ENCODE assay signal across 19 cellular contexts in genomic region chr20:37943501-37944455, GRCh38. TPM values are rescaled to one million over a fixed set of nuclear protein-coding genes. Genes with fewer than 3 reads are reported as not detected.
A peak's percentile ranks its signal among the peaks of the same experiment; 100 is the strongest.
DNase-seq lines count a peak whose midpoint lies in the region; ATAC-seq and TF ChIP-seq lines count a peak whose summit lies in the region.
"Had no signal": no experiment of that assay in that cellular context is flagged by ENCODE, and none has a peak within 500 bp of the region (broad histone marks: within the 10 kb centered on the region; RNA-seq: fewer than 3 reads in every experiment).

No MANE protein-coding gene starts in this region.

- H3K4me1 ChIP-seq in A673 (ENCODE audit: insufficient read depth, low read length, poor library complexity, severe bottlenecking), result no peaks in the 10 kb centered on the region
- no peaks in the 10 kb centered on the region for H3K4me1 ChIP-seq in DND-41 (ENCODE audit: insufficient read depth, low read length)
- H3K4me1 ChIP-seq in uterus, result no peaks in the 10 kb centered on the region
- H3K4me1 ChIP-seq in gastrocnemius medialis, result no peaks in the 10 kb centered on the region
- H3K4me1 ChIP-seq: left lung had no signal

- no peak for DNase-seq in A673 (ENCODE audit: low spot score)
- DNase-seq in DND-41, result no peak
- DNase-seq in activated CD8-positive, alpha-beta memory T cell treated with anti-CD3 and anti-CD28 coated beads, Interleukin-2, amount 10 ng/mL, durations not matched to agents 7 days and 5 days, result peak; percentile 21
- DNase-seq in nephron progenitor cell, result no peak
- DNase-seq in UCSD-AML1 (lab: John Stamatoyannopoulos, UW; ENCODE audit: unreplicated experiment), result no peak
- DNase-seq in uterus, result no peak
- no peak for DNase-seq in gastrocnemius medialis
- DNase-seq: activated CD8-positive, alpha-beta T cell treated with anti-CD3 and anti-CD28 coated beads for 36 hours; amniotic stem cell; cerebellar nuclear complex; DMS 273 treated with DMSO at 0.1 percent for 48 hours; GF-D8; GM23248; KG1; left lung; NCI-H69; stimulated activated CD4-positive, alpha-beta T cell treated with anti-CD3 and anti-CD28 coated beads, Interleukin-2, amount 100 ng/mL, for 48 hours had no signal

- in situ Hi-C loops in gastrocnemius medialis (cut with MboI; ENCODE audit: low sequenced_read_pairs in 4 of 4), result no loop called here

- ATAC-seq in DND-41 (ENCODE audit: insufficient read depth, low read depth) (no peak), HG02970 (IDR thresholded peaks at IDR 0.05; ENCODE audit: low FRiP score, unreplicated experiment) (no peak), gastrocnemius medialis (no peak)
- ATAC-seq in activated CD8-positive, alpha-beta memory T cell treated with anti-CD3 and anti-CD28 coated beads, Interleukin-2, amount 10 ng/mL, durations not matched to agents 7 days and 5 days, result no peak
- ATAC-seq: activated CD8-positive, alpha-beta T cell treated with anti-CD3 and anti-CD28 coated beads for 36 hours had no signal

- no peak overlapping the region for H3K4me3 Mint-ChIP-seq in activated CD8-positive, alpha-beta memory T cell treated with anti-CD3 and anti-CD28 coated beads, Interleukin-2, amount 10 ng/mL, durations not matched to agents 7 days and 5 days
- H3K4me3 Mint-ChIP-seq in nephron progenitor cell, result no peak overlapping the region
- H3K4me3 Mint-ChIP-seq: activated CD8-positive, alpha-beta T cell treated with anti-CD3 and anti-CD28 coated beads for 36 hours had no signal

- no peaks in the 10 kb centered on the region for H3K27me3 ChIP-seq in A673 (replicated peaks; ENCODE audit: insufficient read depth, low read depth, low read length, poor library complexity)
- H3K27me3 ChIP-seq in DND-41 (ENCODE audit: insufficient read depth, low read length, poor library complexity), result no peaks in the 10 kb centered on the region
- no peaks in the 10 kb centered on the region for H3K27me3 ChIP-seq in uterus
- peaks cover 0 to 3% (median 0%) of the 10 kb centered on the region in 3 donors for H3K27me3 ChIP-seq in gastrocnemius medialis

- H3K79me2 ChIP-seq in DND-41 (ENCODE audit: insufficient read depth, low read length), result no peaks in the 10 kb centered on the region

- 0 out of 2 replicates have a peak, but pooled peaks have one; percentile 9 for TF ChIP-seq CTCF in A673 (conservative IDR thresholded peaks at IDR 0.05; ENCODE audit: low read depth, low read length)
- peak; percentile 5 for TF ChIP-seq CTCF in DND-41 (IDR thresholded peaks at IDR 0.05; ENCODE audit: borderline replicate concordance, extremely low read depth, low read length, poor library complexity, severe bottlenecking)
- TF ChIP-seq CTCF in nephron progenitor cell (IDR thresholded peaks at IDR 0.05), result peak; percentile 19
- TF ChIP-seq CTCF in uterus (IDR thresholded peaks at IDR 0.05), result no peak
- no peak for TF ChIP-seq CTCF in gastrocnemius medialis (IDR thresholded peaks at IDR 0.05 in 4 of 5, conservative IDR thresholded peaks at IDR 0.05 in 1 of 5)

- no peak overlapping the region for H2AFZ ChIP-seq in DND-41 (ENCODE audit: low read depth, low read length)
- H2AFZ ChIP-seq: GM23248 had no signal

- TF ChIP-seq POLR2A in uterus (IDR thresholded peaks at IDR 0.05), result no peak
- TF ChIP-seq POLR2A in gastrocnemius medialis (IDR thresholded peaks at IDR 0.05), result no peak

- no peaks in the 10 kb centered on the region for H3K9me3 ChIP-seq in A673 (ENCODE audit: low read depth, low read length, poor library complexity, severe bottlenecking)
- no peaks in the 10 kb centered on the region for H3K9me3 ChIP-seq in DND-41 (ENCODE audit: insufficient read depth, low read length, severe bottlenecking)
- H3K9me3 ChIP-seq in uterus, result no peaks in the 10 kb centered on the region
- no peaks in the 10 kb centered on the region for H3K9me3 ChIP-seq in gastrocnemius medialis

- H3K36me3 ChIP-seq in A673 (ENCODE audit: insufficient read depth, low read length, poor library complexity, severe bottlenecking), result no peaks in the 10 kb centered on the region
- no peaks in the 10 kb centered on the region for H3K36me3 ChIP-seq in DND-41 (ENCODE audit: insufficient read depth, low read length)
- H3K36me3 ChIP-seq in uterus, result no peaks in the 10 kb centered on the region
- no peaks in the 10 kb centered on the region for H3K36me3 ChIP-seq in gastrocnemius medialis
- H3K36me3 ChIP-seq: left lung had no signal

- no peak overlapping the region for H3K27ac Mint-ChIP-seq in activated CD8-positive, alpha-beta memory T cell treated with anti-CD3 and anti-CD28 coated beads, Interleukin-2, amount 10 ng/mL, durations not matched to agents 7 days and 5 days
- H3K27ac Mint-ChIP-seq in nephron progenitor cell, result peak overlapping the region; percentile 36
- H3K27ac Mint-ChIP-seq: activated CD8-positive, alpha-beta T cell treated with anti-CD3 and anti-CD28 coated beads for 36 hours had no signal

- H3K4me1 Mint-ChIP-seq in activated CD8-positive, alpha-beta memory T cell treated with anti-CD3 and anti-CD28 coated beads, Interleukin-2, amount 10 ng/mL, durations not matched to agents 7 days and 5 days, result no peaks in the 10 kb centered on the region
- H3K4me1 Mint-ChIP-seq in nephron progenitor cell, result peaks cover 11% of the 10 kb centered on the region

- H3K4me3 ChIP-seq in A673 (ENCODE audit: low read depth, low read length, poor library complexity, severe bottlenecking) (no peak overlapping the region), DND-41 (ENCODE audit: low read depth in 1 of 2, low read length in 2 of 2) (no peak overlapping the region), uterus (no peak overlapping the region), gastrocnemius medialis (no peak overlapping the region)
- H3K4me3 ChIP-seq: GM23248, left lung had no signal

- peaks cover 4% of the 10 kb centered on the region; the same call in 1 of the 2 replicates for H4K20me1 ChIP-seq in DND-41 (ENCODE audit: insufficient read depth, low read length)

- no peak overlapping the region for H3K9ac ChIP-seq in DND-41 (ENCODE audit: low read depth, low read length)
- H3K9ac ChIP-seq: GM23248 had no signal

- CTCF ChIA-PET in A673 (lab: Charles Lee), result interaction anchor here (0.7 kb wide), 1 partner anchor 45 kb away, joined by 3 read pairs; no protein-coding TSS in a partner anchor
- CTCF ChIA-PET in activated CD8-positive, alpha-beta memory T cell treated with anti-CD3 and anti-CD28 coated beads, Interleukin-2, amount 10 ng/mL, durations not matched to agents 7 days and 5 days (lab: Charles Lee), result no interaction called here

- no peak overlapping the region for H3K4me2 ChIP-seq in DND-41 (ENCODE audit: insufficient read depth, low read length)

- peaks cover 3% of the 10 kb centered on the region for H3K27me3 Mint-ChIP-seq in activated CD8-positive, alpha-beta memory T cell treated with anti-CD3 and anti-CD28 coated beads, Interleukin-2, amount 10 ng/mL, durations not matched to agents 7 days and 5 days
- H3K27me3 Mint-ChIP-seq in nephron progenitor cell (ENCODE audit: low read depth, poor library complexity), result peaks cover 29% of the 10 kb centered on the region
- H3K27me3 Mint-ChIP-seq: activated CD8-positive, alpha-beta T cell treated with anti-CD3 and anti-CD28 coated beads for 36 hours had no signal

- POLR2A ChIA-PET in A673 (lab: Charles Lee; ENCODE audit: low non-redundant PET), result no interaction called here

- no peak overlapping the region for H3K27ac ChIP-seq in A673 (ENCODE audit: low read depth, low read length, poor library complexity, severe bottlenecking)
- H3K27ac ChIP-seq in DND-41 (ENCODE audit: low read length), result no peak overlapping the region
- no peak overlapping the region for H3K27ac ChIP-seq in uterus
- H3K27ac ChIP-seq in gastrocnemius medialis, result no peak overlapping the region
- H3K27ac ChIP-seq: GM23248, left lung had no signal

- no peaks in the 10 kb centered on the region for H3K9me3 Mint-ChIP-seq in activated CD8-positive, alpha-beta memory T cell treated with anti-CD3 and anti-CD28 coated beads, Interleukin-2, amount 10 ng/mL, durations not matched to agents 7 days and 5 days (ENCODE audit: low read depth)
- peaks cover 14% of the 10 kb centered on the region for H3K9me3 Mint-ChIP-seq in nephron progenitor cell

- no peaks in the 10 kb centered on the region for H3K36me3 Mint-ChIP-seq in activated CD8-positive, alpha-beta memory T cell treated with anti-CD3 and anti-CD28 coated beads, Interleukin-2, amount 10 ng/mL, durations not matched to agents 7 days and 5 days
- H3K36me3 Mint-ChIP-seq in nephron progenitor cell (ENCODE audit: low read depth), result peaks cover 5% of the 10 kb centered on the region

- no TSS peak for BruUV-seq in A673 (replicated peaks; lab: Mats Ljungman, UMichigan)

- intact Hi-C loops in A673 (cut with micrococcal nuclease; ENCODE audit: unreplicated experiment), result no loop called here
- intact Hi-C loops in uterus (cut with DNase I; ENCODE audit: low total_unique reads), result no loop called here
- intact Hi-C loops in gastrocnemius medialis (cut with DNase I; ENCODE audit: low total_unique reads), result no loop called here

RNA-seq across cellular contexts. Expression of gene VSTM2L, which starts 40.9 kb away (rescaled TPM):
- 23.3 and 23.5 TPM in 2 replicates for total RNA-seq in A673 (2021)
- total RNA-seq in activated CD8-positive, alpha-beta memory T cell treated with anti-CD3 and anti-CD28 coated beads, Interleukin-2, amount 10 ng/mL, durations not matched to agents 7 days and 5 days, result under 1 TPM in 1 of 2 experiments, not detected in 1; 0.35 TPM
- 1 to 10 TPM in 1 of 4 donors, under 1 TPM in 3; 0.29 to 5.7 (median 0.73) TPM for total RNA-seq in uterus
- total RNA-seq in gastrocnemius medialis, result 1 to 10 TPM in 3 of 4 donors, not detected in 1; 1.6 to 2.6 (median 2.4) TPM
- total RNA-seq: activated CD8-positive, alpha-beta T cell treated with anti-CD3 and anti-CD28 coated beads for 36 hours; skeletal muscle tissue had no signal

Comparison
In these comparisons a context has a peak if more than half of its experiments do, and no peak if none do; other contexts are left out.
1. CTCF ChIP-seq: peak in A673 (single experiment), DND-41 (single experiment) and nephron progenitor cell (single experiment); none in uterus (0 of 4) and gastrocnemius medialis (0 of 5).